22 cellular contexts compared by ENCODE assay signal in genomic region chr19:31597616-31598015, GRCh38.
"Had no signal": no experiment of that assay in that cellular context is flagged by ENCODE, and none has a peak within 500 bp of the region (broad histone marks: within the 10 kb centered on the region; RNA-seq: fewer than 3 reads in every experiment).

No MANE protein-coding gene starts in this region.

- H3K27ac ChIP-seq: PC-9, Peyer's patch, SJCRH30 had no signal

- H3K4me3 ChIP-seq: MG63, PC-9, Peyer's patch, SJCRH30 had no signal

- DNase-seq: IMR-90; Karpas-422; KG1; MG63; NCI-H1092; NCI-H1105 treated with DMSO at 0.1 percent for 48 hours; NCI-H1417 treated with DMSO at 0.1 percent for 48 hours; NCI-H146; NCI-H1694 treated with DMSO at 0.1 percent for 48 hours; NCI-H1930; NCI-H2081; NCI-H2107; NCI-H2227 treated with DMSO at 0.1 percent for 48 hours; NCI-H524 treated with DMSO at 0.1 percent for 48 hours; NCI-H69; NCI-H774; NK-92 treated with Interleukin-12 subunit alpha and Interleukin-12 subunit beta, amount 100 ng/mL, for 24 hours; PC-9; Peyer's patch; SHP77 treated with DMSO at 0.1 percent for 48 hours; SJCRH30 had no signal

- FAIRE-seq: HepG2 had no signal
